9 cellular contexts compared by ENCODE assay signal in genomic region chr13:48492123-48493075, GRCh38. TPM values are rescaled to one million over a fixed set of nuclear protein-coding genes. Genes with fewer than 3 reads are reported as not detected.
A peak's percentile ranks its signal among the peaks of the same experiment; 100 is the strongest.
DNase-seq lines count a peak whose midpoint lies in the region; ATAC-seq and TF ChIP-seq lines count a peak whose summit lies in the region.
"Had no signal": no experiment of that assay in that cellular context is flagged by ENCODE, and none has a peak within 500 bp of the region (broad histone marks: within the 10 kb centered on the region; RNA-seq: fewer than 3 reads in every experiment).

No MANE protein-coding gene starts in this region.

- TF ChIP-seq CTCF in adrenal gland (IDR thresholded peaks at IDR 0.05) (no peak), SK-N-SH (IDR thresholded peaks at IDR 0.05) (no peak)

- H2AFZ ChIP-seq in SK-N-SH (ENCODE audit: low read depth): no peak overlapping the region

- H3K9me3 ChIP-seq in adrenal gland (replicated peaks in 1 of 3) (no peaks in the 10 kb centered on the region), SK-N-SH (no peaks in the 10 kb centered on the region; the same call in 1 of the 2 replicates)

- intact Hi-C loops in adrenal gland (cut with DNase I): no loop called here

- H3K27ac ChIP-seq in adrenal gland (peak overlapping the region in 4 of 5 donors; percentile 16 to 80 (median 63)), SK-N-SH (ENCODE audit: low read depth in 2 of 2, low read length in 1 of 2) (no peak overlapping the region)
- H3K27ac ChIP-seq: epithelial cell of prostate had no signal

- H3K4me3 ChIP-seq in adrenal gland (no peak overlapping the region), SK-N-SH (ENCODE audit: low read depth in 2 of 2, low read length in 1 of 2) (no peak overlapping the region)

- no peak for TF ChIP-seq EP300 in SK-N-SH (IDR thresholded peaks at IDR 0.05; ENCODE audit: borderline replicate concordance in 1 of 2, low read depth in 1 of 2, low read length in 1 of 2)

- H3K27me3 ChIP-seq in adrenal gland (no peaks in the 10 kb centered on the region), SK-N-SH (ENCODE audit: insufficient read depth) (no peaks in the 10 kb centered on the region)

- CTCF ChIA-PET in SK-N-SH (lab: Yijun Ruan, JAX): interaction anchor here (1.3 kb wide), 1 partner anchor 88 kb away, joined by 3 read pairs; no protein-coding TSS in a partner anchor

- peak; percentile 69 for ATAC-seq in GM18867 (IDR thresholded peaks at IDR 0.05; ENCODE audit: unreplicated experiment)
- ATAC-seq in HG03039 (IDR thresholded peaks at IDR 0.05; ENCODE audit: unreplicated experiment): peak; percentile 75

- DNase-seq in SK-N-DZ (ENCODE audit: low spot score): peak; percentile 6
- peak; percentile 60 to 89 (median 74) for DNase-seq in adrenal gland
- peak; percentile 31 for DNase-seq in kidney glomerular epithelial cell (lab: John Stamatoyannopoulos, UW)
- peak; percentile 29 to 46 (median 46) for DNase-seq in stimulated activated CD4-positive, alpha-beta T cell treated with anti-CD3 and anti-CD28 coated beads, TNF-alpha, amount 100 ng/mL, for 48 hours (ENCODE audit: low read depth in 3 of 3)
- DNase-seq in SK-N-SH: no peak
- no peak for DNase-seq in NCI-H1930 (lab: John Stamatoyannopoulos, UW)

- no peaks in the 10 kb centered on the region for H4K20me1 ChIP-seq in SK-N-SH (ENCODE audit: insufficient read depth)

- WGBS in adrenal gland, 4 donors: 60 to 65% (median 64%) methylated on average over 17 of the region's 17 CpGs
- WGBS in SK-N-SH (ENCODE audit: low lambda C conversion rate): 87% methylated on average over 17 of the region's 17 CpGs

- no peaks in the 10 kb centered on the region for H3K9me2 ChIP-seq in SK-N-SH

- no peak overlapping the region for H3K4me2 ChIP-seq in SK-N-SH

- peaks cover 5% of the 10 kb centered on the region for H3F3A ChIP-seq in SK-N-SH (replicated peaks; ENCODE audit: insufficient read depth)

- H3K4me1 ChIP-seq in adrenal gland (replicated peaks in 1 of 2) (peaks cover 0 to 12% of the 10 kb centered on the region in 2 donors), SK-N-SH (ENCODE audit: control insufficient read depth in 1 of 2, insufficient read depth in 2 of 2, low read depth in 1 of 2, low read length in 1 of 2) (peaks cover 0 to 7% of the 10 kb centered on the region in 2 experiments; a peak in 2 of 4 replicates)

- no peak for TF ChIP-seq RAD21 in SK-N-SH (IDR thresholded peaks at IDR 0.05; ENCODE audit: low read length)

- no peak overlapping the region for H3K9ac ChIP-seq in SK-N-SH

- no peaks in the 10 kb centered on the region for H3K36me3 ChIP-seq in adrenal gland (replicated peaks in 1 of 2)
- peaks cover 0 to 5% of the 10 kb centered on the region in 2 experiments for H3K36me3 ChIP-seq in SK-N-SH (replicated peaks in 1 of 2; ENCODE audit: control insufficient read depth in 1 of 2, insufficient read depth in 2 of 2, low read length in 1 of 2)

- POLR2A ChIA-PET in SK-N-SH (lab: Yijun Ruan, JAX): no interaction called here

- TF ChIP-seq POLR2A in adrenal gland (IDR thresholded peaks at IDR 0.05): peak in 1 of 2 donors; percentile 16

- H3K79me2 ChIP-seq in SK-N-SH (ENCODE audit: insufficient read depth): no peaks in the 10 kb centered on the region

TF ChIP-seq in SK-N-SH, 30 proteins besides CTCF, POLR2A, EP300 and RAD21 (continues in another document):
- TF ChIP-seq SIN3A (IDR thresholded peaks at IDR 0.05; ENCODE audit: borderline replicate concordance, low read depth, low read length) (no peak), RFX5 (IDR thresholded peaks at IDR 0.05; ENCODE audit: low read length) (no peak), TAF1 (IDR thresholded peaks at IDR 0.05; ENCODE audit: borderline replicate concordance, low read depth, low read length) (no peak), TEAD4 (IDR thresholded peaks at IDR 0.05; ENCODE audit: borderline replicate concordance, insufficient read depth) (no peak), USF1 (IDR thresholded peaks at IDR 0.05; ENCODE audit: borderline replicate concordance, low read depth) (no peak), POLR2AphosphoS5 (IDR thresholded peaks at IDR 0.05; ENCODE audit: low read depth, low read length) (no peak), PBX3 (IDR thresholded peaks at IDR 0.05) (no peak), MXI1 (IDR thresholded peaks at IDR 0.05; ENCODE audit: low read depth, low read length) (no peak), ELF1 (IDR thresholded peaks at IDR 0.05) (no peak), EZH2phosphoT487 (IDR thresholded peaks at IDR 0.05; ENCODE audit: borderline replicate concordance, low read depth) (no peak), REST (IDR thresholded peaks at IDR 0.05; ENCODE audit: low read depth, low read length) (no peak), TCF12 (IDR thresholded peaks at IDR 0.05) (no peak), JUND (IDR thresholded peaks at IDR 0.05) (no peak), YY1 (IDR thresholded peaks at IDR 0.05; ENCODE audit: low read depth) (no peak), MEF2A (IDR thresholded peaks at IDR 0.05; ENCODE audit: borderline replicate concordance, low read depth) (no peak), CHD2 (IDR thresholded peaks at IDR 0.05; ENCODE audit: low read length, partially characterized antibody) (no peak), ZBTB33 (IDR thresholded peaks at IDR 0.05; ENCODE audit: borderline replicate concordance, low read depth) (no peak)

RNA-seq across cellular contexts. Expression of gene RCBTB2, which starts 40.5 kb away (rescaled TPM):
- polyA plus RNA-seq in SK-N-DZ (2014; cell fraction: cytosol; rRNA removed): 8.6 and 27.6 TPM in 2 replicates
- 12.3 and 13.5 TPM in 2 replicates for polyA plus RNA-seq in SK-N-DZ (2014; cell fraction: nucleus; rRNA removed)
- total RNA-seq in adrenal gland: 10 to 100 TPM in 6 of 8 donors, 1 to 10 TPM in 2; 9.8 to 29.0 (median 15.2) TPM
- polyA plus RNA-seq in adrenal gland (10 to 100 TPM; 14.0 to 36.4 (median 20.0) TPM), SK-N-SH (2012; rRNA removed) (2.8 and 4.3 TPM in 2 replicates)
- polyA plus RNA-seq in SK-N-SH (2012; cell fraction: cytosol; rRNA removed): 3.2 and 3.4 TPM in 2 replicates
- 2.4 and 4.7 TPM in 2 replicates for polyA plus RNA-seq in SK-N-SH (2012; cell fraction: nucleus; rRNA removed)

Comparison
In these comparisons a context has a peak if more than half of its experiments do, and no peak if none do; other contexts are left out.
1. DNase-seq: peak in SK-N-DZ (single experiment), adrenal gland (7 of 7), kidney glomerular epithelial cell (single experiment) and stimulated activated CD4-positive, alpha-beta T cell treated with anti-CD3 and anti-CD28 coated beads, TNF-alpha, amount 100 ng/mL, for 48 hours (3 of 3); none in SK-N-SH (single experiment) and NCI-H1930 (0 of 2).
2. H3K27ac ChIP-seq: peak in adrenal gland (4 of 5); none in SK-N-SH (0 of 2).